Comparison of ENCODE assay signal across 8 cellular contexts in genomic region chr21:38831526-38832467, GRCh38. TPM values are rescaled to one million over a fixed set of nuclear protein-coding genes. Genes with fewer than 3 reads are reported as not detected.
DNase-seq lines count a peak whose midpoint lies in the region; ATAC-seq and TF ChIP-seq lines count a peak whose summit lies in the region.

No MANE protein-coding gene starts in this region.

- peak; percentile 97 for ATAC-seq in sciatic nerve

- H3K79me2 ChIP-seq in KMS-11 (ENCODE audit: insufficient read depth, low read depth), result no peaks in the 10 kb centered on the region

- DNase-seq in GM12865 (ENCODE audit: low read depth), result peak; percentile 56
- peak; percentile 29 for DNase-seq in GOT3 (lab: John Stamatoyannopoulos, UW)
- DNase-seq in activated CD4-positive, alpha-beta T cell treated with anti-CD3 and anti-CD28 coated beads for 48 hours, result peak; percentile 62
- peak; percentile 98 for DNase-seq in foreskin fibroblast
- DNase-seq in sciatic nerve (ENCODE audit: low spot score), result peak; percentile 76
- no peak for DNase-seq in NCI-H1105 treated with DMSO at 0.1 percent for 48 hours (lab: John Stamatoyannopoulos, UW)
- DNase-seq in activated gamma-delta T cell (lab: John Stamatoyannopoulos, UW), result no peak

- intact Hi-C loops in sciatic nerve (cut with DNase I), result no loop called here

- no peaks in the 10 kb centered on the region for H3K27me3 ChIP-seq in KMS-11 (ENCODE audit: insufficient read depth, low read depth)

- no peak overlapping the region for H3K27ac ChIP-seq in KMS-11

- H2AFZ ChIP-seq in KMS-11 (ENCODE audit: low read depth), result peak overlapping the region; percentile 32; the same call in 1 of the 2 replicates

- peaks cover 16% of the 10 kb centered on the region for H3K4me1 ChIP-seq in KMS-11 (ENCODE audit: low read depth, poor library complexity, severe bottlenecking)

- H3K4me2 ChIP-seq in KMS-11, result peak overlapping the region; percentile 35; the same call in 1 of the 2 replicates

- no peaks in the 10 kb centered on the region for H4K20me1 ChIP-seq in KMS-11 (ENCODE audit: insufficient read depth)

- H3K9ac ChIP-seq in KMS-11, result no peak overlapping the region

- TF ChIP-seq CTCF in GM12865 (IDR thresholded peaks at IDR 0.05; ENCODE audit: insufficient read depth, low read depth, low read length, missing control alignments) (no peak), KMS-11 (conservative IDR thresholded peaks at IDR 0.05; ENCODE audit: low read depth, low read length) (no peak), foreskin fibroblast (IDR thresholded peaks at IDR 0.05; ENCODE audit: low read depth, low read length) (no peak)

- H3K36me3 ChIP-seq in KMS-11 (ENCODE audit: insufficient read depth), result no peaks in the 10 kb centered on the region

- H3K4me3 ChIP-seq in GM12865 (ENCODE audit: low read depth, low read length) (no peak overlapping the region), KMS-11 (IDR thresholded peaks at IDR 0.05; ENCODE audit: insufficient read depth, low read depth, low read length) (no peak overlapping the region), foreskin fibroblast (ENCODE audit: low read depth in 1 of 2, low read length in 2 of 2) (no peak overlapping the region)

RNA-seq across cellular contexts. Expression of gene ETS2, which starts 26.1 kb away (rescaled TPM):
- total RNA-seq in sciatic nerve, result 139 TPM

Comparison
In these comparisons a context has a peak if more than half of its experiments do, and no peak if none do; other contexts are left out.
1. DNase-seq: peak in GM12865 (single experiment), GOT3 (single experiment), activated CD4-positive, alpha-beta T cell treated with anti-CD3 and anti-CD28 coated beads for 48 hours (single experiment), foreskin fibroblast (2 of 2) and sciatic nerve (single experiment); none in NCI-H1105 treated with DMSO at 0.1 percent for 48 hours (single experiment) and activated gamma-delta T cell (single experiment).